ENCODE assay signal across 1 cellular context in genomic region chr17:82496529-82497434, GRCh38.
A peak's percentile ranks its signal among the peaks of the same experiment; 100 is the strongest.
TF ChIP-seq lines count a peak whose summit lies in the region.

No MANE protein-coding gene starts in this region.

TF ChIP-seq in K562, 482 proteins besides CTCF, POLR2A, EP300 and RAD21 (continued from another document and continues in another):
- TF ChIP-seq UBTF (IDR thresholded peaks at IDR 0.05; ENCODE audit: borderline replicate concordance in 1 of 2, low read depth in 2 of 2, low read length in 2 of 2) = peak in 1 of 2 experiments; percentile 71; a peak in 1 of 4 replicates
- TF ChIP-seq ZNF76 (CRISPR knock-in tag; IDR thresholded peaks at IDR 0.05; ENCODE audit: borderline replicate concordance) = peak; percentile 46; the same call in 1 of the 2 replicates
- 0 out of 2 replicates have a peak, but pooled peaks have one; percentile 13 for TF ChIP-seq CREB1 (IDR thresholded peaks at IDR 0.05)
- TF ChIP-seq CREB1 (CRISPR knock-in tag; IDR thresholded peaks at IDR 0.05) = peak; percentile 83
- no peak for TF ChIP-seq ZNF224 (CRISPR knock-in tag; IDR thresholded peaks at IDR 0.05)
- peak; percentile 49; the same call in 1 of the 2 replicates for TF ChIP-seq TCF7 (IDR thresholded peaks at IDR 0.05; ENCODE audit: borderline replicate concordance)
- no peak for TF ChIP-seq CREBBP (IDR thresholded peaks at IDR 0.05; ENCODE audit: low read depth, low read length)
- TF ChIP-seq HNRNPK (IDR thresholded peaks at IDR 0.05; ENCODE audit: low read depth, low read length, poor library complexity, severe bottlenecking) = no peak
- TF ChIP-seq, protein P1, sequence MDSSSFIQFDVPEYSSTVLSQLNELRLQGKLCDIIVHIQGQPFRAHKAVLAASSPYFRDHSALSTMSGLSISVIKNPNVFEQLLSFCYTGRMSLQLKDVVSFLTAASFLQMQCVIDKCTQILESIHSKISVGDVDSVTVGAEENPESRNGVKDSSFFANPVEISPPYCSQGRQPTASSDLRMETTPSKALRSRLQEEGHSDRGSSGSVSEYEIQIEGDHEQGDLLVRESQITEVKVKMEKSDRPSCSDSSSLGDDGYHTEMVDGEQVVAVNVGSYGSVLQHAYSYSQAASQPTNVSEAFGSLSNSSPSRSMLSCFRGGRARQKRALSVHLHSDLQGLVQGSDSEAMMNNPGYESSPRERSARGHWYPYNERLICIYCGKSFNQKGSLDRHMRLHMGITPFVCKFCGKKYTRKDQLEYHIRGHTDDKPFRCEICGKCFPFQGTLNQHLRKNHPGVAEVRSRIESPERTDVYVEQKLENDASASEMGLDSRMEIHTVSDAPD (CRISPR knock-in tag; IDR thresholded peaks at IDR 0.05) = no peak
- TF ChIP-seq ETV6 (IDR thresholded peaks at IDR 0.05; ENCODE audit: borderline replicate concordance in 1 of 2, low read depth in 2 of 2, low read length in 1 of 2) = no peak
- peak; percentile 89; the same call in 1 of the 2 replicates for TF ChIP-seq ETV6 (CRISPR knock-in tag; IDR thresholded peaks at IDR 0.05; ENCODE audit: borderline replicate concordance)
- TF ChIP-seq ZNF561 (CRISPR knock-in tag; conservative IDR thresholded peaks at IDR 0.05) = no peak
- TF ChIP-seq MTF1 (CRISPR knock-in tag; IDR thresholded peaks at IDR 0.05; ENCODE audit: borderline replicate concordance) = no peak
- TF ChIP-seq DMBX1 (CRISPR knock-in tag; IDR thresholded peaks at IDR 0.05; ENCODE audit: borderline replicate concordance) = peak; percentile 67; the same call in 1 of the 2 replicates
- peak; percentile 88 for TF ChIP-seq POLR2G (IDR thresholded peaks at IDR 0.05; ENCODE audit: low read depth, low read length)
- TF ChIP-seq, protein P2, sequence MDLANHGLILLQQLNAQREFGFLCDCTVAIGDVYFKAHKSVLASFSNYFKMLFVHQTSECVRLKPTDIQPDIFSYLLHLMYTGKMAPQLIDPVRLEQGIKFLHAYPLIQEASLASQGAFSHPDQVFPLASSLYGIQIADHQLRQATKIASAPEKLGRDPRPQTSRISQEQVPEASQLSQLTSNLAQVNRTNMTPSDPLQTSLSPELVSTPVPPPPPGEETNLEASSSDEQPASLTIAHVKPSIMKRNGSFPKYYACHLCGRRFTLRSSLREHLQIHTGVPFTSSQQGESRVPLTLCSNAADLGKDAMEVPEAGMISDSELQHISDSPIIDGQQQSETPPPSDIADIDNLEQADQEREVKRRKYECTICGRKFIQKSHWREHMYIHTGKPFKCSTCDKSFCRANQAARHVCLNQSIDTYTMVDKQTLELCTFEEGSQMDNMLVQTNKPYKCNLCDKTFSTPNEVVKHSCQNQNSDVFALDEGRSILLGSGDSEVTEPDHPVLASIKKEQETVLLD (IDR thresholded peaks at IDR 0.05) = peak; percentile 40; the same call in 1 of the 2 replicates
- TF ChIP-seq HMG20B (CRISPR knock-in tag; IDR thresholded peaks at IDR 0.05) = no peak
- TF ChIP-seq ESRRB (CRISPR knock-in tag; IDR thresholded peaks at IDR 0.05; ENCODE audit: borderline replicate concordance) = no peak
- TF ChIP-seq ZBTB12 (CRISPR knock-in tag; IDR thresholded peaks at IDR 0.05) = no peak
- peak; percentile 66; the same call in 1 of the 2 replicates for TF ChIP-seq EP400 (IDR thresholded peaks at IDR 0.05)
- no peak for TF ChIP-seq NR2F6 (CRISPR knock-in tag; IDR thresholded peaks at IDR 0.05)
- TF ChIP-seq BCOR (IDR thresholded peaks at IDR 0.05) = 0 out of 2 replicates have a peak, but pooled peaks have one; percentile 21
- TF ChIP-seq PYGO2 (tag; IDR thresholded peaks at IDR 0.05) = no peak
- TF ChIP-seq PHF20 (IDR thresholded peaks at IDR 0.05; ENCODE audit: partially characterized antibody) = peak; percentile 78
- TF ChIP-seq FIP1L1 (IDR thresholded peaks at IDR 0.05; ENCODE audit: low read depth, low read length, poor library complexity, severe bottlenecking) = peak; percentile 74
- TF ChIP-seq NRF1 (conservative IDR thresholded peaks at IDR 0.05 in 1 of 2, IDR thresholded peaks at IDR 0.05 in 1 of 2) = peak; percentile 89 to 91
- no peak for TF ChIP-seq SRSF7 (optimal IDR thresholded peaks at IDR 0.05; ENCODE audit: low read depth, low read length)
- no peak for TF ChIP-seq NFIC (IDR thresholded peaks at IDR 0.05)
- TF ChIP-seq C11orf30 (IDR thresholded peaks at IDR 0.05; ENCODE audit: low read depth) = peak; percentile 67
- peak in 1 of 2 experiments; percentile 20; a peak in 1 of 4 replicates for TF ChIP-seq TRIM24 (IDR thresholded peaks at IDR 0.05)
- TF ChIP-seq ZBTB17 (CRISPR knock-in tag; IDR thresholded peaks at IDR 0.05) = peak; percentile 76; the same call in 1 of the 2 replicates
- no peak; the same call in 1 of the 2 replicates for TF ChIP-seq MYBL2 (IDR thresholded peaks at IDR 0.05; ENCODE audit: low read depth)
- TF ChIP-seq MYBL2 (CRISPR knock-in tag; IDR thresholded peaks at IDR 0.05; ENCODE audit: borderline replicate concordance) = no peak
- TF ChIP-seq FUS (optimal IDR thresholded peaks at IDR 0.05; ENCODE audit: low read depth, low read length) = peak; percentile 82
- peak; percentile 41; the same call in 1 of the 2 replicates for TF ChIP-seq MTA3 (IDR thresholded peaks at IDR 0.05; ENCODE audit: borderline replicate concordance)
- peak; percentile 65 for TF ChIP-seq TBP (optimal IDR thresholded peaks at IDR 0.05; ENCODE audit: low read depth, low read length)
- TF ChIP-seq, protein P3, sequence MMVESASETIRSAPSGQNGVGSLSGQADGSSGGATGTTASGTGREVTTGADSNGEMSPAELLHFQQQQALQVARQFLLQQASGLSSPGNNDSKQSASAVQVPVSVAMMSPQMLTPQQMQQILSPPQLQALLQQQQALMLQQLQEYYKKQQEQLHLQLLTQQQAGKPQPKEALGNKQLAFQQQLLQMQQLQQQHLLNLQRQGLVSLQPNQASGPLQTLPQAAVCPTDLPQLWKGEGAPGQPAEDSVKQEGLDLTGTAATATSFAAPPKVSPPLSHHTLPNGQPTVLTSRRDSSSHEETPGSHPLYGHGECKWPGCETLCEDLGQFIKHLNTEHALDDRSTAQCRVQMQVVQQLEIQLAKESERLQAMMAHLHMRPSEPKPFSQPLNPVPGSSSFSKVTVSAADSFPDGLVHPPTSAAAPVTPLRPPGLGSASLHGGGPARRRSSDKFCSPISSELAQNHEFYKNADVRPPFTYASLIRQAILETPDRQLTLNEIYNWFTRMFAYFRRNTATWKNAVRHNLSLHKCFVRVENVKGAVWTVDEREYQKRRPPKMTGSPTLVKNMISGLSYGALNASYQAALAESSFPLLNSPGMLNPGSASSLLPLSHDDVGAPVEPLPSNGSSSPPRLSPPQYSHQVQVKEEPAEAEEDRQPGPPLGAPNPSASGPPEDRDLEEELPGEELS (CRISPR knock-in tag; IDR thresholded peaks at IDR 0.05; ENCODE audit: borderline replicate concordance) = peak; percentile 96; the same call in 1 of the 2 replicates
- TF ChIP-seq ARNT (IDR thresholded peaks at IDR 0.05) = no peak
- TF ChIP-seq, protein P4, sequence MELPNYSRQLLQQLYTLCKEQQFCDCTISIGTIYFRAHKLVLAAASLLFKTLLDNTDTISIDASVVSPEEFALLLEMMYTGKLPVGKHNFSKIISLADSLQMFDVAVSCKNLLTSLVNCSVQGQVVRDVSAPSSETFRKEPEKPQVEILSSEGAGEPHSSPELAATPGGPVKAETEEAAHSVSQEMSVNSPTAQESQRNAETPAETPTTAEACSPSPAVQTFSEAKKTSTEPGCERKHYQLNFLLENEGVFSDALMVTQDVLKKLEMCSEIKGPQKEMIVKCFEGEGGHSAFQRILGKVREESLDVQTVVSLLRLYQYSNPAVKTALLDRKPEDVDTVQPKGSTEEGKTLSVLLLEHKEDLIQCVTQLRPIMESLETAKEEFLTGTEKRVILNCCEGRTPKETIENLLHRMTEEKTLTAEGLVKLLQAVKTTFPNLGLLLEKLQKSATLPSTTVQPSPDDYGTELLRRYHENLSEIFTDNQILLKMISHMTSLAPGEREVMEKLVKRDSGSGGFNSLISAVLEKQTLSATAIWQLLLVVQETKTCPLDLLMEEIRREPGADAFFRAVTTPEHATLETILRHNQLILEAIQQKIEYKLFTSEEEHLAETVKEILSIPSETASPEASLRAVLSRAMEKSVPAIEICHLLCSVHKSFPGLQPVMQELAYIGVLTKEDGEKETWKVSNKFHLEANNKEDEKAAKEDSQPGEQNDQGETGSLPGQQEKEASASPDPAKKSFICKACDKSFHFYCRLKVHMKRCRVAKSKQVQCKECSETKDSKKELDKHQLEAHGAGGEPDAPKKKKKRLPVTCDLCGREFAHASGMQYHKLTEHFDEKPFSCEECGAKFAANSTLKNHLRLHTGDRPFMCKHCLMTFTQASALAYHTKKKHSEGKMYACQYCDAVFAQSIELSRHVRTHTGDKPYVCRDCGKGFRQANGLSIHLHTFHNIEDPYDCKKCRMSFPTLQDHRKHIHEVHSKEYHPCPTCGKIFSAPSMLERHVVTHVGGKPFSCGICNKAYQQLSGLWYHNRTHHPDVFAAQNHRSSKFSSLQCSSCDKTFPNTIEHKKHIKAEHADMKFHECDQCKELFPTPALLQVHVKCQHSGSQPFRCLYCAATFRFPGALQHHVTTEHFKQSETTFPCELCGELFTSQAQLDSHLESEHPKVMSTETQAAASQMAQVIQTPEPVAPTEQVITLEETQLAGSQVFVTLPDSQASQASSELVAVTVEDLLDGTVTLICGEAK (IDR thresholded peaks at IDR 0.05) = 0 out of 2 replicates have a peak, but pooled peaks have one; percentile 30
- TF ChIP-seq, protein P4 (CRISPR knock-in tag; IDR thresholded peaks at IDR 0.05) = peak; percentile 16; the same call in 1 of the 2 replicates
- TF ChIP-seq ZFX (CRISPR knock-in tag; IDR thresholded peaks at IDR 0.05) = peak; percentile 84
- TF ChIP-seq, protein P5, sequence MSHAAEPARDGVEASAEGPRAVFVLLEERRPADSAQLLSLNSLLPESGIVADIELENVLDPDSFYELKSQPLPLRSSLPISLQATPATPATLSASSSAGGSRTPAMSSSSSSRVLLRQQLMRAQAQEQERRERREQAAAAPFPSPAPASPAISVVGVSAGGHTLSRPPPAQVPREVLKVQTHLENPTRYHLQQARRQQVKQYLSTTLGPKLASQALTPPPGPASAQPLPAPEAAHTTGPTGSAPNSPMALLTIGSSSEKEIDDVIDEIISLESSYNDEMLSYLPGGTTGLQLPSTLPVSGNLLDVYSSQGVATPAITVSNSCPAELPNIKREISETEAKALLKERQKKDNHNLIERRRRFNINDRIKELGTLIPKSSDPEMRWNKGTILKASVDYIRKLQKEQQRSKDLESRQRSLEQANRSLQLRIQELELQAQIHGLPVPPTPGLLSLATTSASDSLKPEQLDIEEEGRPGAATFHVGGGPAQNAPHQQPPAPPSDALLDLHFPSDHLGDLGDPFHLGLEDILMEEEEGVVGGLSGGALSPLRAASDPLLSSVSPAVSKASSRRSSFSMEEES (CRISPR knock-in tag; IDR thresholded peaks at IDR 0.05) = peak; percentile 99
